1 cellular context compared by ENCODE assay signal in the genomic region with DNA sequence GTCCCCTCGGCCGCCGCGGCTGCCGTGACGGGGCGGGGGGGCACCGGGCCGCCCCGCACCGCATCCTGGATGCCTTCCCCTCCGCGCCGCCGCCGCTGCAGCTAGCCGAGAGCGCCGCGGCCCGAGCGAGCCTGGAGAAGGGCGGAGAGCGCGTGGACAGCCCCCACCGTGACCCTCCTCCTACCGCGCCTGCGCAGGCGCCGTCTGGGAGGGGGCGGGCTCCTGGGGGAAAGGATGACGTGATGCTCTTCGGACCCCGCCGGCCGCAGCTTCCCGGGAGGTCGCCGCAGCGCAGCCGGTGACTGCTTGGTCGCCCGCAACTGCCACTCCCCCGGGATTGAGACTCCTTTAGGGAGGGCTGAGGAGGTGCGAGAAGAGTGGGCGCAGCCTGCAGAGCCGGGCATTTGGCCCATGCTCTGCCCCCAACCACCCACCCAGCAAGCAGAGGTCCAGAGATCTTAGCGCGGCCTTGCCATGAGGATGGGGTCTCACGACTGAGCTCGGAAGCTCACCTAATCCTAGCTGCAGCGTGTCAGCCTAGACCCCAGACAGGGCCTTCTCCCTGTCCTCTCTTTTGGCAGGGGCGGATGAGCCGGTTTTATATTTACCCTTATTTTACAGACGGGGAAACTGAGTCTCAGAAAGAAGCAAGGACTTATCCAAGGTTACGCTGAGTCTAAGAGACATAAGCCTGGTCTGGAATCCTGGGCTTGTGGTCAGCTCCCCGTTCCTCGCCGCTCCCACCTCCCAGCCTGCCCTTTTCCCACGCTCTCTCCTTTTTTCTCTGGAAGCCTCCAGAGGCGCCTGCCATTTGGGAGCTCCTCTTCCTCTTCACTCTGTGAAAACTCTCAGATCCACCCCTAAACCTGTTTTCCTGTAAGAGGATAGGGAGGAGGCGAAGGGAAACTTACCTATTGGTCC.
TF ChIP-seq lines count a peak whose summit lies in the region.

A gene (minus strand): TSS at position 140 of the 921 bp plus-strand sequence. CDS start 281 bp downstream, outside the sequence.

TF ChIP-seq in HepG2, 621 proteins besides CTCF, POLR2A, EP300 and RAD21 (continued from another document and continues in another):
- TF ChIP-seq, protein P1, sequence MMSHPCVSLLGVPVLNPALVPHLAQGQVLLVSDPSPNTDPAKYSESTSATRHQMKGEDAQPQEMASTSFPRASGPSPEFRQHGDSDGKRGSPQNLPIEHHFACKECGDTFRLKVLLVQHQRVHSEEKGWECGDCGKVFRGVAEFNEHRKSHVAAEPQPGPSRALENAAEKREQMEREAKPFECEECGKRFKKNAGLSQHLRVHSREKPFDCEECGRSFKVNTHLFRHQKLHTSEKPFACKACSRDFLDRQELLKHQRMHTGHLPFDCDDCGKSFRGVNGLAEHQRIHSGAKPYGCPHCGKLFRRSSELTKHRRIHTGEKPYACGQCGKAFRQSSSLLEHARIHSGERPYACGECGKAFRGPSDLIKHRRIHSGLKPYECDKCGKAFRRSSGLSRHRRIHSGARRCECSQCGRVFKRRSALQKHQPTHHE (CRISPR knock-in tag; IDR thresholded peaks at IDR 0.05; ENCODE audit: borderline replicate concordance), result no peak
- TF ChIP-seq ZNF563 (CRISPR knock-in tag; IDR thresholded peaks at IDR 0.05) (no peak; the same call in 1 of the 2 replicates), ZNF883 (CRISPR knock-in tag; IDR thresholded peaks at IDR 0.05; ENCODE audit: not compliant biosample characterization) (no peak), ZNF652 (CRISPR knock-in tag; IDR thresholded peaks at IDR 0.05; ENCODE audit: borderline replicate concordance, low read depth) (no peak), ZNF451 (CRISPR knock-in tag; IDR thresholded peaks at IDR 0.05) (0 out of 2 replicates have a peak, but pooled peaks have one; percentile 10), ZSCAN20 (CRISPR knock-in tag; IDR thresholded peaks at IDR 0.05; ENCODE audit: borderline replicate concordance) (no peak), POLR2G (IDR thresholded peaks at IDR 0.05; ENCODE audit: low read depth, low read length) (peak; percentile 81), ISX (CRISPR knock-in tag; conservative IDR thresholded peaks at IDR 0.05) (no peak), STAG1 (CRISPR knock-in tag; IDR thresholded peaks at IDR 0.05) (no peak), PLRG1 (conservative IDR thresholded peaks at IDR 0.05) (no peak)
- TF ChIP-seq, protein P2, sequence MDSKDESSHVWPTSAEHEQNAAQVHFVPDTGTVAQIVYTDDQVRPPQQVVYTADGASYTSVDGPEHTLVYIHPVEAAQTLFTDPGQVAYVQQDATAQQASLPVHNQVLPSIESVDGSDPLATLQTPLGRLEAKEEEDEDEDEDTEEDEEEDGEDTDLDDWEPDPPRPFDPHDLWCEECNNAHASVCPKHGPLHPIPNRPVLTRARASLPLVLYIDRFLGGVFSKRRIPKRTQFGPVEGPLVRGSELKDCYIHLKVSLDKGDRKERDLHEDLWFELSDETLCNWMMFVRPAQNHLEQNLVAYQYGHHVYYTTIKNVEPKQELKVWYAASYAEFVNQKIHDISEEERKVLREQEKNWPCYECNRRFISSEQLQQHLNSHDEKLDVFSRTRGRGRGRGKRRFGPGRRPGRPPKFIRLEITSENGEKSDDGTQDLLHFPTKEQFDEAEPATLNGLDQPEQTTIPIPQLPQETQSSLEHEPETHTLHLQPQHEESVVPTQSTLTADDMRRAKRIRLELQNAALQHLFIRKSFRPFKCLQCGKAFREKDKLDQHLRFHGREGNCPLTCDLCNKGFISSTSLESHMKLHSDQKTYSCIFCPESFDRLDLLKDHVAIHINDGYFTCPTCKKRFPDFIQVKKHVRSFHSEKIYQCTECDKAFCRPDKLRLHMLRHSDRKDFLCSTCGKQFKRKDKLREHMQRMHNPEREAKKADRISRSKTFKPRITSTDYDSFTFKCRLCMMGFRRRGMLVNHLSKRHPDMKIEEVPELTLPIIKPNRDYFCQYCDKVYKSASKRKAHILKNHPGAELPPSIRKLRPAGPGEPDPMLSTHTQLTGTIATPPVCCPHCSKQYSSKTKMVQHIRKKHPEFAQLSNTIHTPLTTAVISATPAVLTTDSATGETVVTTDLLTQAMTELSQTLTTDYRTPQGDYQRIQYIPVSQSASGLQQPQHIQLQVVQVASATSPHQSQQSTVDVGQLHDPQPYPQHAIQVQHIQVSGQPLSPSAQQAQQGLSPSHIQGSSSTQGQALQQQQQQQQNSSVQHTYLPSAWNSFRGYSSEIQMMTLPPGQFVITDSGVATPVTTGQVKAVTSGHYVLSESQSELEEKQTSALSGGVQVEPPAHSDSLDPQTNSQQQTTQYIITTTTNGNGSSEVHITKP (CRISPR knock-in tag; IDR thresholded peaks at IDR 0.05; ENCODE audit: low read depth), result no peak
- TF ChIP-seq, protein P3, sequence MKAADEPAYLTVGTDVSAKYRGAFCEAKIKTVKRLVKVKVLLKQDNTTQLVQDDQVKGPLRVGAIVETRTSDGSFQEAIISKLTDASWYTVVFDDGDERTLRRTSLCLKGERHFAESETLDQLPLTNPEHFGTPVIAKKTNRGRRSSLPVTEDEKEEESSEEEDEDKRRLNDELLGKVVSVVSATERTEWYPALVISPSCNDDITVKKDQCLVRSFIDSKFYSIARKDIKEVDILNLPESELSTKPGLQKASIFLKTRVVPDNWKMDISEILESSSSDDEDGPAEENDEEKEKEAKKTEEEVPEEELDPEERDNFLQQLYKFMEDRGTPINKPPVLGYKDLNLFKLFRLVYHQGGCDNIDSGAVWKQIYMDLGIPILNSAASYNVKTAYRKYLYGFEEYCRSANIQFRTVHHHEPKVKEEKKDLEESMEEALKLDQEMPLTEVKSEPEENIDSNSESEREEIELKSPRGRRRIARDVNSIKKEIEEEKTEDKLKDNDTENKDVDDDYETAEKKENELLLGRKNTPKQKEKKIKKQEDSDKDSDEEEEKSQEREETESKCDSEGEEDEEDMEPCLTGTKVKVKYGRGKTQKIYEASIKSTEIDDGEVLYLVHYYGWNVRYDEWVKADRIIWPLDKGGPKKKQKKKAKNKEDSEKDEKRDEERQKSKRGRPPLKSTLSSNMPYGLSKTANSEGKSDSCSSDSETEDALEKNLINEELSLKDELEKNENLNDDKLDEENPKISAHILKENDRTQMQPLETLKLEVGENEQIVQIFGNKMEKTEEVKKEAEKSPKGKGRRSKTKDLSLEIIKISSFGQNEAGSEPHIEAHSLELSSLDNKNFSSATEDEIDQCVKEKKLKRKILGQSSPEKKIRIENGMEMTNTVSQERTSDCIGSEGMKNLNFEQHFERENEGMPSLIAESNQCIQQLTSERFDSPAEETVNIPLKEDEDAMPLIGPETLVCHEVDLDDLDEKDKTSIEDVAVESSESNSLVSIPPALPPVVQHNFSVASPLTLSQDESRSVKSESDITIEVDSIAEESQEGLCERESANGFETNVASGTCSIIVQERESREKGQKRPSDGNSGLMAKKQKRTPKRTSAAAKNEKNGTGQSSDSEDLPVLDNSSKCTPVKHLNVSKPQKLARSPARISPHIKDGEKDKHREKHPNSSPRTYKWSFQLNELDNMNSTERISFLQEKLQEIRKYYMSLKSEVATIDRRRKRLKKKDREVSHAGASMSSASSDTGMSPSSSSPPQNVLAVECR (CRISPR knock-in tag; IDR thresholded peaks at IDR 0.05; ENCODE audit: borderline replicate concordance), result peak; percentile 76
- TF ChIP-seq, protein P4, sequence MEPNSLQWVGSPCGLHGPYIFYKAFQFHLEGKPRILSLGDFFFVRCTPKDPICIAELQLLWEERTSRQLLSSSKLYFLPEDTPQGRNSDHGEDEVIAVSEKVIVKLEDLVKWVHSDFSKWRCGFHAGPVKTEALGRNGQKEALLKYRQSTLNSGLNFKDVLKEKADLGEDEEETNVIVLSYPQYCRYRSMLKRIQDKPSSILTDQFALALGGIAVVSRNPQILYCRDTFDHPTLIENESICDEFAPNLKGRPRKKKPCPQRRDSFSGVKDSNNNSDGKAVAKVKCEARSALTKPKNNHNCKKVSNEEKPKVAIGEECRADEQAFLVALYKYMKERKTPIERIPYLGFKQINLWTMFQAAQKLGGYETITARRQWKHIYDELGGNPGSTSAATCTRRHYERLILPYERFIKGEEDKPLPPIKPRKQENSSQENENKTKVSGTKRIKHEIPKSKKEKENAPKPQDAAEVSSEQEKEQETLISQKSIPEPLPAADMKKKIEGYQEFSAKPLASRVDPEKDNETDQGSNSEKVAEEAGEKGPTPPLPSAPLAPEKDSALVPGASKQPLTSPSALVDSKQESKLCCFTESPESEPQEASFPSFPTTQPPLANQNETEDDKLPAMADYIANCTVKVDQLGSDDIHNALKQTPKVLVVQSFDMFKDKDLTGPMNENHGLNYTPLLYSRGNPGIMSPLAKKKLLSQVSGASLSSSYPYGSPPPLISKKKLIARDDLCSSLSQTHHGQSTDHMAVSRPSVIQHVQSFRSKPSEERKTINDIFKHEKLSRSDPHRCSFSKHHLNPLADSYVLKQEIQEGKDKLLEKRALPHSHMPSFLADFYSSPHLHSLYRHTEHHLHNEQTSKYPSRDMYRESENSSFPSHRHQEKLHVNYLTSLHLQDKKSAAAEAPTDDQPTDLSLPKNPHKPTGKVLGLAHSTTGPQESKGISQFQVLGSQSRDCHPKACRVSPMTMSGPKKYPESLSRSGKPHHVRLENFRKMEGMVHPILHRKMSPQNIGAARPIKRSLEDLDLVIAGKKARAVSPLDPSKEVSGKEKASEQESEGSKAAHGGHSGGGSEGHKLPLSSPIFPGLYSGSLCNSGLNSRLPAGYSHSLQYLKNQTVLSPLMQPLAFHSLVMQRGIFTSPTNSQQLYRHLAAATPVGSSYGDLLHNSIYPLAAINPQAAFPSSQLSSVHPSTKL (CRISPR knock-in tag; IDR thresholded peaks at IDR 0.05), result peak; percentile 23; the same call in 1 of the 2 replicates
- TF ChIP-seq, protein P5, sequence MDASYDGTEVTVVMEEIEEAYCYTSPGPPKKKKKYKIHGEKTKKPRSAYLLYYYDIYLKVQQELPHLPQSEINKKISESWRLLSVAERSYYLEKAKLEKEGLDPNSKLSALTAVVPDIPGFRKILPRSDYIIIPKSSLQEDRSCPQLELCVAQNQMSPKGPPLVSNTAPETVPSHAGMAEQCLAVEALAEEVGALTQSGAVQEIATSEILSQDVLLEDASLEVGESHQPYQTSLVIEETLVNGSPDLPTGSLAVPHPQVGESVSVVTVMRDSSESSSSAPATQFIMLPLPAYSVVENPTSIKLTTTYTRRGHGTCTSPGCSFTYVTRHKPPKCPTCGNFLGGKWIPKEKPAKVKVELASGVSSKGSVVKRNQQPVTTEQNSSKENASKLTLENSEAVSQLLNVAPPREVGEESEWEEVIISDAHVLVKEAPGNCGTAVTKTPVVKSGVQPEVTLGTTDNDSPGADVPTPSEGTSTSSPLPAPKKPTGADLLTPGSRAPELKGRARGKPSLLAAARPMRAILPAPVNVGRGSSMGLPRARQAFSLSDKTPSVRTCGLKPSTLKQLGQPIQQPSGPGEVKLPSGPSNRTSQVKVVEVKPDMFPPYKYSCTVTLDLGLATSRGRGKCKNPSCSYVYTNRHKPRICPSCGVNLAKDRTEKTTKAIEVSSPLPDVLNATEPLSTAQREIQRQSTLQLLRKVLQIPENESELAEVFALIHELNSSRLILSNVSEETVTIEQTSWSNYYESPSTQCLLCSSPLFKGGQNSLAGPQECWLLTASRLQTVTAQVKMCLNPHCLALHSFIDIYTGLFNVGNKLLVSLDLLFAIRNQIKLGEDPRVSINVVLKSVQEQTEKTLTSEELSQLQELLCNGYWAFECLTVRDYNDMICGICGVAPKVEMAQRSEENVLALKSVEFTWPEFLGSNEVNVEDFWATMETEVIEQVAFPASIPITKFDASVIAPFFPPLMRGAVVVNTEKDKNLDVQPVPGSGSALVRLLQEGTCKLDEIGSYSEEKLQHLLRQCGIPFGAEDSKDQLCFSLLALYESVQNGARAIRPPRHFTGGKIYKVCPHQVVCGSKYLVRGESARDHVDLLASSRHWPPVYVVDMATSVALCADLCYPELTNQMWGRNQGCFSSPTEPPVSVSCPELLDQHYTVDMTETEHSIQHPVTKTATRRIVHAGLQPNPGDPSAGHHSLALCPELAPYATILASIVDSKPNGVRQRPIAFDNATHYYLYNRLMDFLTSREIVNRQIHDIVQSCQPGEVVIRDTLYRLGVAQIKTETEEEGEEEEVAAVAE (CRISPR knock-in tag; IDR thresholded peaks at IDR 0.05; ENCODE audit: borderline replicate concordance), result no peak
- TF ChIP-seq, protein P6, sequence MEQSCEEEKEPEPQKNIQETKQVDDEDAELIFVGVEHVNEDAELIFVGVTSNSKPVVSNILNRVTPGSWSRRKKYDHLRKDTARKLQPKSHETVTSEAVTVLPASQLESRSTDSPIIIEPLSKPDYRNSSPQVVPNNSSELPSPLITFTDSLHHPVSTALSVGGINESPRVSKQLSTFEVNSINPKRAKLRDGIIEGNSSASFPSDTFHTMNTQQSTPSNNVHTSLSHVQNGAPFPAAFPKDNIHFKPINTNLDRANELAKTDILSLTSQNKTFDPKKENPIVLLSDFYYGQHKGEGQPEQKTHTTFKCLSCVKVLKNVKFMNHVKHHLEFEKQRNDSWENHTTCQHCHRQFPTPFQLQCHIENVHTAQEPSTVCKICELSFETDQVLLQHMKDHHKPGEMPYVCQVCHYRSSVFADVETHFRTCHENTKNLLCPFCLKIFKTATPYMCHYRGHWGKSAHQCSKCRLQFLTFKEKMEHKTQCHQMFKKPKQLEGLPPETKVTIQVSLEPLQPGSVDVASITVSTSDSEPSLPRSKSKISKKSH (CRISPR knock-in tag; IDR thresholded peaks at IDR 0.05; ENCODE audit: borderline replicate concordance), result 0 out of 2 replicates have a peak, but pooled peaks have one; percentile 61
- TF ChIP-seq, protein P7, sequence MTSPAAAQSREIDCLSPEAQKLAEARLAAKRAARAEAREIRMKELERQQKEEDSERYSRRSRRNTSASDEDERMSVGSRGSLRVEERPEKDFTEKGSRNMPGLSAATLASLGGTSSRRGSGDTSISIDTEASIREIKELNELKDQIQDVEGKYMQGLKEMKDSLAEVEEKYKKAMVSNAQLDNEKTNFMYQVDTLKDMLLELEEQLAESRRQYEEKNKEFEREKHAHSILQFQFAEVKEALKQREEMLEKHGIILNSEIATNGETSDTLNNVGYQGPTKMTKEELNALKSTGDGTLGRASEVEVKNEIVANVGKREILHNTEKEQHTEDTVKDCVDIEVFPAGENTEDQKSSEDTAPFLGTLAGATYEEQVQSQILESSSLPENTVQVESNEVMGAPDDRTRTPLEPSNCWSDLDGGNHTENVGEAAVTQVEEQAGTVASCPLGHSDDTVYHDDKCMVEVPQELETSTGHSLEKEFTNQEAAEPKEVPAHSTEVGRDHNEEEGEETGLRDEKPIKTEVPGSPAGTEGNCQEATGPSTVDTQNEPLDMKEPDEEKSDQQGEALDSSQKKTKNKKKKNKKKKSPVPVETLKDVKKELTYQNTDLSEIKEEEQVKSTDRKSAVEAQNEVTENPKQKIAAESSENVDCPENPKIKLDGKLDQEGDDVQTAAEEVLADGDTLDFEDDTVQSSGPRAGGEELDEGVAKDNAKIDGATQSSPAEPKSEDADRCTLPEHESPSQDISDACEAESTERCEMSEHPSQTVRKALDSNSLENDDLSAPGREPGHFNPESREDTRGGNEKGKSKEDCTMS (CRISPR knock-in tag; conservative IDR thresholded peaks at IDR 0.05), result no peak
- TF ChIP-seq, protein P8, sequence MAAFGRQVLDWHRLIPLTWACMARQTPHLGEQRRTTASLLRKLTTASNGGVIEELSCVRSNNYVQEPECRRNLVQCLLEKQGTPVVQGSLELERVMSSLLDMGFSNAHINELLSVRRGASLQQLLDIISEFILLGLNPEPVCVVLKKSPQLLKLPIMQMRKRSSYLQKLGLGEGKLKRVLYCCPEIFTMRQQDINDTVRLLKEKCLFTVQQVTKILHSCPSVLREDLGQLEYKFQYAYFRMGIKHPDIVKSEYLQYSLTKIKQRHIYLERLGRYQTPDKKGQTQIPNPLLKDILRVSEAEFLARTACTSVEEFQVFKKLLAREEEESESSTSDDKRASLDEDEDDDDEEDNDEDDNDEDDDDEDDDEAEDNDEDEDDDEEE (CRISPR knock-in tag; IDR thresholded peaks at IDR 0.05), result no peak; the same call in none of the 2 replicates
